In genomic region chr12:53180270-53180930, GRCh38 we compare ENCODE assay signal across 1 cellular context.
TF ChIP-seq lines count a peak whose summit lies in the region.

A gene with protein sequence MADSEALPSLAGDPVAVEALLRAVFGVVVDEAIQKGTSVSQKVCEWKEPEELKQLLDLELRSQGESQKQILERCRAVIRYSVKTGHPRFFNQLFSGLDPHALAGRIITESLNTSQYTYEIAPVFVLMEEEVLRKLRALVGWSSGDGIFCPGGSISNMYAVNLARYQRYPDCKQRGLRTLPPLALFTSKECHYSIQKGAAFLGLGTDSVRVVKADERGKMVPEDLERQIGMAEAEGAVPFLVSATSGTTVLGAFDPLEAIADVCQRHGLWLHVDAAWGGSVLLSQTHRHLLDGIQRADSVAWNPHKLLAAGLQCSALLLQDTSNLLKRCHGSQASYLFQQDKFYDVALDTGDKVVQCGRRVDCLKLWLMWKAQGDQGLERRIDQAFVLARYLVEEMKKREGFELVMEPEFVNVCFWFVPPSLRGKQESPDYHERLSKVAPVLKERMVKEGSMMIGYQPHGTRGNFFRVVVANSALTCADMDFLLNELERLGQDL (minus strand): TSS chr12:53180925. CDS start chr12:53173470, 7,455 bp downstream.
A gene with protein sequence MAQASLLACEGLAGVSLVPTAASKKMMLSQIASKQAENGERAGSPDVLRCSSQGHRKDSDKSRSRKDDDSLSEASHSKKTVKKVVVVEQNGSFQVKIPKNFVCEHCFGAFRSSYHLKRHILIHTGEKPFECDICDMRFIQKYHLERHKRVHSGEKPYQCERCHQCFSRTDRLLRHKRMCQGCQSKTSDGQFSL (plus strand): TSS chr12:53180722. CDS start chr12:53181984, 1,262 bp downstream.

TF ChIP-seq in HepG2, 621 proteins besides CTCF, POLR2A, EP300 and RAD21 (continued from another document and continues in another):
- peak; percentile 75; the same call in 1 of the 2 replicates for TF ChIP-seq KDM5A (IDR thresholded peaks at IDR 0.05; ENCODE audit: borderline replicate concordance, low read length)
- TF ChIP-seq, protein P1, sequence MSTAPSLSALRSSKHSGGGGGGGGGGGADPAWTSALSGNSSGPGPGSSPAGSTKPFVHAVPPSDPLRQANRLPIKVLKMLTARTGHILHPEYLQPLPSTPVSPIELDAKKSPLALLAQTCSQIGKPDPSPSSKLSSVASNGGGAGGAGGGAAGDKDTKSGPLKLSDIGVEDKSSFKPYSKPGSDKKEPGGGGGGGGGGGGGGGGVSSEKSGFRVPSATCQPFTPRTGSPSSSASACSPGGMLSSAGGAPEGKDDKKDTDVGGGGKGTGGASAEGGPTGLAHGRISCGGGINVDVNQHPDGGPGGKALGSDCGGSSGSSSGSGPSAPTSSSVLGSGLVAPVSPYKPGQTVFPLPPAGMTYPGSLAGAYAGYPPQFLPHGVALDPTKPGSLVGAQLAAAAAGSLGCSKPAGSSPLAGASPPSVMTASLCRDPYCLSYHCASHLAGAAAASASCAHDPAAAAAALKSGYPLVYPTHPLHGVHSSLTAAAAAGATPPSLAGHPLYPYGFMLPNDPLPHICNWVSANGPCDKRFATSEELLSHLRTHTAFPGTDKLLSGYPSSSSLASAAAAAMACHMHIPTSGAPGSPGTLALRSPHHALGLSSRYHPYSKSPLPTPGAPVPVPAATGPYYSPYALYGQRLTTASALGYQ (CRISPR knock-in tag; IDR thresholded peaks at IDR 0.05): no peak; the same call in 1 of the 2 replicates
- TF ChIP-seq SKI (IDR thresholded peaks at IDR 0.05; ENCODE audit: partially characterized antibody): peak; percentile 61
- peak; percentile 68 for TF ChIP-seq ERF (CRISPR knock-in tag; IDR thresholded peaks at IDR 0.05)
- peak in 1 of 2 experiments; percentile 30; a peak in 1 of 4 replicates for TF ChIP-seq KLF16 (CRISPR knock-in tag; IDR thresholded peaks at IDR 0.05)
- no peak; the same call in 1 of the 2 replicates for TF ChIP-seq ZNF891 (CRISPR knock-in tag; IDR thresholded peaks at IDR 0.05)
- no peak for TF ChIP-seq MZF1 (CRISPR knock-in tag; IDR thresholded peaks at IDR 0.05; ENCODE audit: borderline replicate concordance)
- TF ChIP-seq IRX3 (CRISPR knock-in tag; IDR thresholded peaks at IDR 0.05; ENCODE audit: borderline replicate concordance, low read depth): 0 out of 2 replicates have a peak, but pooled peaks have one; percentile 27
- TF ChIP-seq SMARCC2 (IDR thresholded peaks at IDR 0.05): no peak
- no peak for TF ChIP-seq SOX6 (IDR thresholded peaks at IDR 0.05)
- no peak for TF ChIP-seq SOX6 (CRISPR knock-in tag; IDR thresholded peaks at IDR 0.05)
- no peak for TF ChIP-seq MXD4 (CRISPR knock-in tag; IDR thresholded peaks at IDR 0.05)
- no peak for TF ChIP-seq ZNF34 (CRISPR knock-in tag; IDR thresholded peaks at IDR 0.05; ENCODE audit: borderline replicate concordance)
- 0 out of 2 replicates have a peak, but pooled peaks have one; percentile 8 for TF ChIP-seq ZNF12 (CRISPR knock-in tag; IDR thresholded peaks at IDR 0.05)
- peak; percentile 25; the same call in 1 of the 2 replicates for TF ChIP-seq SMAD3 (CRISPR knock-in tag; IDR thresholded peaks at IDR 0.05)
- TF ChIP-seq ELF4 (CRISPR knock-in tag; IDR thresholded peaks at IDR 0.05; ENCODE audit: borderline replicate concordance): peak; percentile 34; the same call in 1 of the 2 replicates
- TF ChIP-seq RNF2 (conservative IDR thresholded peaks at IDR 0.05; ENCODE audit: low read depth): no peak; the same call in 1 of the 2 replicates
- TF ChIP-seq TGIF2 (CRISPR knock-in tag; IDR thresholded peaks at IDR 0.05): peak; percentile 34; the same call in 1 of the 2 replicates
- no peak for TF ChIP-seq FLYWCH1 (CRISPR knock-in tag; IDR thresholded peaks at IDR 0.05)
- TF ChIP-seq ZNF556 (CRISPR knock-in tag; IDR thresholded peaks at IDR 0.05; ENCODE audit: borderline replicate concordance): no peak; the same call in 1 of the 2 replicates
- TF ChIP-seq ZBTB26 (CRISPR knock-in tag; IDR thresholded peaks at IDR 0.05; ENCODE audit: borderline replicate concordance): no peak; the same call in 1 of the 2 replicates
- TF ChIP-seq, protein P2, sequence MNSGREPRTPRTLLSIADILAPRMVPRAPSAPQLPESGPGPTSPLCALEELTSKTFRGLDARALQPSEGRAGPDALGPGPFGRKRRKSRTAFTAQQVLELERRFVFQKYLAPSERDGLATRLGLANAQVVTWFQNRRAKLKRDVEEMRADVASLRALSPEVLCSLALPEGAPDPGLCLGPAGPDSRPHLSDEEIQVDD (CRISPR knock-in tag; IDR thresholded peaks at IDR 0.05; ENCODE audit: borderline replicate concordance): no peak
- TF ChIP-seq, protein P3, sequence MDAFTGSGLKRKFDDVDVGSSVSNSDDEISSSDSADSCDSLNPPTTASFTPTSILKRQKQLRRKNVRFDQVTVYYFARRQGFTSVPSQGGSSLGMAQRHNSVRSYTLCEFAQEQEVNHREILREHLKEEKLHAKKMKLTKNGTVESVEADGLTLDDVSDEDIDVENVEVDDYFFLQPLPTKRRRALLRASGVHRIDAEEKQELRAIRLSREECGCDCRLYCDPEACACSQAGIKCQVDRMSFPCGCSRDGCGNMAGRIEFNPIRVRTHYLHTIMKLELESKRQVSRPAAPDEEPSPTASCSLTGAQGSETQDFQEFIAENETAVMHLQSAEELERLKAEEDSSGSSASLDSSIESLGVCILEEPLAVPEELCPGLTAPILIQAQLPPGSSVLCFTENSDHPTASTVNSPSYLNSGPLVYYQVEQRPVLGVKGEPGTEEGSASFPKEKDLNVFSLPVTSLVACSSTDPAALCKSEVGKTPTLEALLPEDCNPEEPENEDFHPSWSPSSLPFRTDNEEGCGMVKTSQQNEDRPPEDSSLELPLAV (CRISPR knock-in tag; conservative IDR thresholded peaks at IDR 0.05; ENCODE audit: low read depth): no peak
- TF ChIP-seq NR3C1 (CRISPR knock-in tag; IDR thresholded peaks at IDR 0.05): no peak
- no peak for TF ChIP-seq ZKSCAN5 (CRISPR knock-in tag; IDR thresholded peaks at IDR 0.05)
- TF ChIP-seq ZBTB42 (CRISPR knock-in tag; IDR thresholded peaks at IDR 0.05): no peak
- peak; percentile 74; the same call in 1 of the 2 replicates for TF ChIP-seq SP5 (CRISPR knock-in tag; IDR thresholded peaks at IDR 0.05; ENCODE audit: borderline replicate concordance, low read depth)
- TF ChIP-seq ZNF558 (CRISPR knock-in tag; IDR thresholded peaks at IDR 0.05; ENCODE audit: borderline replicate concordance): peak; percentile 54; the same call in 1 of the 2 replicates
- TF ChIP-seq, protein P4, sequence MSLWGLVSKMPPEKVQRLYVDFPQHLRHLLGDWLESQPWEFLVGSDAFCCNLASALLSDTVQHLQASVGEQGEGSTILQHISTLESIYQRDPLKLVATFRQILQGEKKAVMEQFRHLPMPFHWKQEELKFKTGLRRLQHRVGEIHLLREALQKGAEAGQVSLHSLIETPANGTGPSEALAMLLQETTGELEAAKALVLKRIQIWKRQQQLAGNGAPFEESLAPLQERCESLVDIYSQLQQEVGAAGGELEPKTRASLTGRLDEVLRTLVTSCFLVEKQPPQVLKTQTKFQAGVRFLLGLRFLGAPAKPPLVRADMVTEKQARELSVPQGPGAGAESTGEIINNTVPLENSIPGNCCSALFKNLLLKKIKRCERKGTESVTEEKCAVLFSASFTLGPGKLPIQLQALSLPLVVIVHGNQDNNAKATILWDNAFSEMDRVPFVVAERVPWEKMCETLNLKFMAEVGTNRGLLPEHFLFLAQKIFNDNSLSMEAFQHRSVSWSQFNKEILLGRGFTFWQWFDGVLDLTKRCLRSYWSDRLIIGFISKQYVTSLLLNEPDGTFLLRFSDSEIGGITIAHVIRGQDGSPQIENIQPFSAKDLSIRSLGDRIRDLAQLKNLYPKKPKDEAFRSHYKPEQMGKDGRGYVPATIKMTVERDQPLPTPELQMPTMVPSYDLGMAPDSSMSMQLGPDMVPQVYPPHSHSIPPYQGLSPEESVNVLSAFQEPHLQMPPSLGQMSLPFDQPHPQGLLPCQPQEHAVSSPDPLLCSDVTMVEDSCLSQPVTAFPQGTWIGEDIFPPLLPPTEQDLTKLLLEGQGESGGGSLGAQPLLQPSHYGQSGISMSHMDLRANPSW (CRISPR knock-in tag; IDR thresholded peaks at IDR 0.05; ENCODE audit: borderline replicate concordance): no peak; the same call in 1 of the 2 replicates
- TF ChIP-seq ZNF274 (CRISPR knock-in tag; IDR thresholded peaks at IDR 0.05): no peak
- no peak for TF ChIP-seq ZMAT5 (CRISPR knock-in tag; IDR thresholded peaks at IDR 0.05; ENCODE audit: borderline replicate concordance, low read depth)
- TF ChIP-seq ZNF484 (CRISPR knock-in tag; IDR thresholded peaks at IDR 0.05; ENCODE audit: borderline replicate concordance, low read depth): no peak
- peak; percentile 67 for TF ChIP-seq SALL1 (CRISPR knock-in tag; IDR thresholded peaks at IDR 0.05)
- no peak for TF ChIP-seq STAT5B (CRISPR knock-in tag; IDR thresholded peaks at IDR 0.05)
- peak; percentile 48; the same call in 1 of the 2 replicates for TF ChIP-seq ATF2 (CRISPR knock-in tag; IDR thresholded peaks at IDR 0.05)
- no peak for TF ChIP-seq FOXM1 (CRISPR knock-in tag; IDR thresholded peaks at IDR 0.05)
- TF ChIP-seq ZNF24 (IDR thresholded peaks at IDR 0.05): no peak
- TF ChIP-seq CERS6 (CRISPR knock-in tag; IDR thresholded peaks at IDR 0.05): no peak
- TF ChIP-seq ZNF761 (CRISPR knock-in tag; conservative IDR thresholded peaks at IDR 0.05): peak; percentile 46; the same call in 1 of the 2 replicates
- TF ChIP-seq SP4 (CRISPR knock-in tag; IDR thresholded peaks at IDR 0.05): peak; percentile 87
- peak; percentile 8; the same call in 1 of the 2 replicates for TF ChIP-seq ZNF609 (CRISPR knock-in tag; IDR thresholded peaks at IDR 0.05; ENCODE audit: borderline replicate concordance)
- TF ChIP-seq KAT8 (CRISPR knock-in tag; IDR thresholded peaks at IDR 0.05): peak; percentile 91
- TF ChIP-seq ZFP36L1 (CRISPR knock-in tag; IDR thresholded peaks at IDR 0.05): 0 out of 2 replicates have a peak, but pooled peaks have one; percentile 21
- TF ChIP-seq ZNF33B (CRISPR knock-in tag; IDR thresholded peaks at IDR 0.05): no peak
- no peak for TF ChIP-seq ZFP37 (CRISPR knock-in tag; IDR thresholded peaks at IDR 0.05; ENCODE audit: borderline replicate concordance)
- TF ChIP-seq ZNF20 (CRISPR knock-in tag; IDR thresholded peaks at IDR 0.05): no peak
- TF ChIP-seq CBX5 (CRISPR knock-in tag; IDR thresholded peaks at IDR 0.05; ENCODE audit: borderline replicate concordance): no peak; the same call in 1 of the 2 replicates
- no peak for TF ChIP-seq NCOA2 (CRISPR knock-in tag; IDR thresholded peaks at IDR 0.05)
- peak; percentile 51; the same call in 1 of the 2 replicates for TF ChIP-seq ETV6 (CRISPR knock-in tag; conservative IDR thresholded peaks at IDR 0.05)
- no peak for TF ChIP-seq MIER2 (CRISPR knock-in tag; IDR thresholded peaks at IDR 0.05)
- TF ChIP-seq CEBPG (CRISPR knock-in tag; IDR thresholded peaks at IDR 0.05): no peak
